8 cellular contexts compared by ENCODE assay signal in the genomic region with DNA sequence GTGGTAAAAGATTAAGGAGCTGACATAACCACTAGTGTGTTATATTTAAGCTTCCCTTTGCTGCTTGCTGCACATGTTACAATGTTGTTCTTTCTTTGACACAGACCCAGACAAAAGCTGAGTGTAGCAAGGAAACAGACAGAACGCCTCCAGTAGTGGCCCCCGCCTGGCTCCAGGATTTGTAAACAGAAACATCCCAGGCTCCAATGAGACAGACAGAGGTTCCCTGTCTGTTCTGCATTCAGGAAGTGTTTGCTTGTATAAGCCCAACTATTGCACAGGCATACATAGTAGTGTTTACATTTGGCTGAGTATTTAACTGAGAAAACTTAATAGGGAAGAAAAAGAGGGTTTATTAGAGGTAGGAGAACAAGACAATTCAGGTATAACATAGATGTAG.
DNase-seq lines count a peak whose midpoint lies in the region; ATAC-seq, FAIRE-seq and TF ChIP-seq lines count a peak whose summit lies in the region.

No MANE protein-coding gene starts in this region.

- WGBS in aorta, 2 donors: 7 to 8% methylated on average over 2 of the region's 2 CpGs

- H3K9me3 ChIP-seq in mucosa of descending colon (no peaks in the 10 kb centered on the region), kidney (ENCODE audit: control insufficient read depth in 1 of 2, low read length in 2 of 2) (no peaks in the 10 kb centered on the region), aorta (ENCODE audit: control insufficient read depth, low read length) (no peaks in the 10 kb centered on the region)

- no peaks in the 10 kb centered on the region for H3K36me3 ChIP-seq in mucosa of descending colon (ENCODE audit: low read depth)
- no peaks in the 10 kb centered on the region for H3K36me3 ChIP-seq in kidney (ENCODE audit: control insufficient read depth in 1 of 2, insufficient read depth in 2 of 2, low read length in 2 of 2)
- H3K36me3 ChIP-seq in aorta (ENCODE audit: control insufficient read depth in 1 of 2, insufficient read depth in 2 of 2, low read length in 1 of 2): no peaks in the 10 kb centered on the region

- no peak for TF ChIP-seq CTCF in dorsolateral prefrontal cortex (IDR thresholded peaks at IDR 0.05 in 54 of 56, conservative IDR thresholded peaks at IDR 0.05 in 2 of 56; ENCODE audit: low read depth in 1 of 56, partially characterized antibody in 56 of 56)
- TF ChIP-seq CTCF in mucosa of descending colon (IDR thresholded peaks at IDR 0.05): no peak
- TF ChIP-seq CTCF in kidney (IDR thresholded peaks at IDR 0.05; ENCODE audit: borderline replicate concordance, extremely low read depth, insufficient read depth): no peak

- no peak overlapping the region for H3K9ac ChIP-seq in kidney (ENCODE audit: low read length in 2 of 2)

- intact Hi-C loops in dorsolateral prefrontal cortex (cut with DNase I): loop anchor here in 1 of 2 donors (5.0 kb wide), 1 partner anchor 117 kb away; a partner anchor contains a TSS
- intact Hi-C loops in mucosa of descending colon (cut with DNase I, micrococcal nuclease): no loop called here
- intact Hi-C loops in kidney (cut with DNase I): no loop called here
- intact Hi-C loops in aorta (cut with DNase I): loop anchor here in 1 of 2 donors (10.0 kb wide), 1 partner anchor 59 kb away; no protein-coding TSS in a partner anchor

- H3K4me1 ChIP-seq in mucosa of descending colon (ENCODE audit: low read depth) (no peaks in the 10 kb centered on the region), kidney (ENCODE audit: control insufficient read depth in 1 of 2, insufficient read depth in 1 of 2, low read depth in 1 of 2, low read length in 2 of 2) (no peaks in the 10 kb centered on the region), aorta (ENCODE audit: control insufficient read depth in 1 of 2, insufficient read depth in 2 of 2, low read length in 2 of 2) (peaks cover 2 to 5% of the 10 kb centered on the region in 2 donors)

- H3K4me3 ChIP-seq in dorsolateral prefrontal cortex (peak overlapping the region in 18 of 59 donors; percentile 0 to 33 (median 14)), mucosa of descending colon (no peak overlapping the region), kidney (ENCODE audit: low read length in 2 of 2) (no peak overlapping the region), aorta (ENCODE audit: low read length in 2 of 2) (peak overlapping the region in 1 of 2 donors; percentile 34)

- FAIRE-seq in kidney (lab: Jason Lieb, UNC): no peak

- peak; percentile 83 for ATAC-seq in mucosa of descending colon
- no peak for ATAC-seq in aorta (ENCODE audit: low FRiP score)
- ATAC-seq in HG02870 (IDR thresholded peaks at IDR 0.05; ENCODE audit: unreplicated experiment): no peak

- H3K27me3 ChIP-seq in dorsolateral prefrontal cortex: no peaks in the 10 kb centered on the region
- H3K27me3 ChIP-seq in aorta (ENCODE audit: control insufficient read depth in 1 of 2, insufficient read depth in 2 of 2, low read length in 1 of 2): no peaks in the 10 kb centered on the region

- DNase-seq in COLO829 (ENCODE audit: low spot score): peak; percentile 87
- peak; percentile 72 for DNase-seq in NCI-H2029 (lab: John Stamatoyannopoulos, UW)
- peak in 8 of 10 donors; percentile 36 to 70 (median 52) for DNase-seq in dorsolateral prefrontal cortex
- peak in 1 of 3 donors; percentile 45 for DNase-seq in mucosa of descending colon
- no peak for DNase-seq in kidney
- DNase-seq in aorta: no peak
- no peak for DNase-seq in NCI-H1694 (lab: John Stamatoyannopoulos, UW)

- H3K27ac ChIP-seq in dorsolateral prefrontal cortex (peak overlapping the region in 39 of 59 donors; percentile 1 to 71 (median 37)), kidney (ENCODE audit: low read depth in 2 of 2, low read length in 2 of 2) (no peak overlapping the region), aorta (ENCODE audit: low read depth in 1 of 2, low read length in 2 of 2) (no peak overlapping the region)

Comparison
In these comparisons a context has a peak if more than half of its experiments do, and no peak if none do; other contexts are left out.
1. DNase-seq: peak in COLO829 (single experiment), NCI-H2029 (single experiment) and dorsolateral prefrontal cortex (8 of 10); none in kidney (single experiment), aorta (0 of 2) and NCI-H1694 (single experiment).
2. H3K27ac ChIP-seq: peak in dorsolateral prefrontal cortex (39 of 59); none in kidney (0 of 2) and aorta (0 of 2).